In genomic region chr20:35941620-35942019, GRCh38 we compare ENCODE assay signal across 9 cellular contexts.
"Had no signal": no experiment of that assay in that cellular context is flagged by ENCODE, and none has a peak within 500 bp of the region (broad histone marks: within the 10 kb centered on the region; RNA-seq: fewer than 3 reads in every experiment).

No MANE protein-coding gene starts in this region.

- ATAC-seq: heart left ventricle had no signal

- DNase-seq: activated CD4-positive, alpha-beta T cell treated with anti-CD3 and anti-CD28 coated beads, Interleukin-2, amount 50 U/mL, for 4 hours; activated CD4-positive, CD25-positive, alpha-beta regulatory T cell treated with anti-CD3 and anti-CD28 coated beads, Interleukin-2, amount 50 U/mL, for 72 hours; aorta; heart left ventricle; stimulated activated CD4-positive, alpha-beta T cell treated with anti-CD3 and anti-CD28 coated beads, Interleukin-15, amount 100 ng/mL, for 24 hours; stimulated activated CD4-positive, alpha-beta T cell treated with anti-CD3 and anti-CD28 coated beads, Interleukin-4, amount 100 ng/mL, for 24 hours; thyroid gland had no signal

- H3K9me3 Mint-ChIP-seq: activated naive CD4-positive, alpha-beta T cell treated with anti-CD3 and anti-CD28 coated beads, Interleukin-2, amount 50 U/mL, for 24 hours; nephron had no signal

- H3K27ac Mint-ChIP-seq: activated naive CD4-positive, alpha-beta T cell treated with anti-CD3 and anti-CD28 coated beads, Interleukin-2, amount 50 U/mL, for 24 hours; nephron had no signal

- H3K9me3 ChIP-seq: heart left ventricle, thyroid gland had no signal

- H3K27me3 Mint-ChIP-seq: activated naive CD4-positive, alpha-beta T cell treated with anti-CD3 and anti-CD28 coated beads, Interleukin-2, amount 50 U/mL, for 24 hours had no signal

- H3K4me1 ChIP-seq: heart left ventricle, thyroid gland had no signal

- H3K4me3 ChIP-seq: heart left ventricle, thyroid gland had no signal

- H3K27me3 ChIP-seq: heart left ventricle, thyroid gland had no signal

- H3K27ac ChIP-seq: heart left ventricle, thyroid gland had no signal

- H3K4me3 Mint-ChIP-seq: activated naive CD4-positive, alpha-beta T cell treated with anti-CD3 and anti-CD28 coated beads, Interleukin-2, amount 50 U/mL, for 24 hours; nephron had no signal

- H3K4me1 Mint-ChIP-seq: activated naive CD4-positive, alpha-beta T cell treated with anti-CD3 and anti-CD28 coated beads, Interleukin-2, amount 50 U/mL, for 24 hours; nephron had no signal
